ENCODE assay signal across 2 cellular contexts in the genomic region with DNA sequence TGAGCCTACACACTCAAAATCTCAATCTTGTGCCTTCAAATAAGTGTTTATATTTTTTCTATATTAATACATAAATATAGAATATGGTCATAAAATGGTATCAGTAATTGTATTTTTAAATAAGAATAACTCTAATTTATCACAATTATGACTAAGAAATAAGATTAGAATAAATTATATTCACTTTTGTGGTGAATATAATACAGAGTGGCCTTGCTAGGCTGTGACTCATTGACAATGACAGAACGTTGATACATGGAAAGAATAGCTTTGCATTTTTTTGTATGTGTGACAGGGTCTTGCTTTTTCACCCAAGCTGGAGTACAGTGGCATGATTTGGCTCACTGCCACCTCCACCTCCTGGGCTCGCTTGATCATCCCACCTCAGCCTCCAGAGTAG.
TF ChIP-seq lines count a peak whose summit lies in the region.

No MANE protein-coding gene starts in this region.

TF ChIP-seq in GM23338, 12 proteins besides CTCF, POLR2A, EP300 and RAD21:
- no peak for TF ChIP-seq ZNF331 (CRISPR knock-in tag; IDR thresholded peaks at IDR 0.05; ENCODE audit: low read depth)
- TF ChIP-seq NANOG (IDR thresholded peaks at IDR 0.05; ENCODE audit: borderline replicate concordance): no peak
- no peak for TF ChIP-seq ZNF114 (CRISPR knock-in tag; IDR thresholded peaks at IDR 0.05)
- no peak for TF ChIP-seq ETS1 (IDR thresholded peaks at IDR 0.05)
- TF ChIP-seq EZH2phosphoT487 (IDR thresholded peaks at IDR 0.05; ENCODE audit: unreplicated experiment): no peak
- TF ChIP-seq JUNB (IDR thresholded peaks at IDR 0.05; ENCODE audit: unreplicated experiment): no peak
TF ChIP-seq in GM23338: peak in this region for 0.

TF ChIP-seq in H1, 55 proteins besides CTCF, POLR2A, EP300 and RAD21:
- no peak for TF ChIP-seq SUZ12 (IDR thresholded peaks at IDR 0.05; ENCODE audit: low read length)
- no peak for TF ChIP-seq PHF8 (conservative IDR thresholded peaks at IDR 0.05; ENCODE audit: low read depth, low read length)
- TF ChIP-seq POLR2AphosphoS5 (IDR thresholded peaks at IDR 0.05; ENCODE audit: low read depth, low read length): no peak
- TF ChIP-seq TEAD4 (IDR thresholded peaks at IDR 0.05; ENCODE audit: low read depth, low read length): no peak
- no peak for TF ChIP-seq GABPA (IDR thresholded peaks at IDR 0.05; ENCODE audit: borderline replicate concordance, insufficient read depth, low read length)
- TF ChIP-seq CTBP2 (IDR thresholded peaks at IDR 0.05; ENCODE audit: borderline replicate concordance, insufficient read depth, insufficient read length, low read length): no peak
- no peak for TF ChIP-seq ZNF274 (IDR thresholded peaks at IDR 0.05; ENCODE audit: borderline replicate concordance, extremely low read depth, low read length)
- no peak for TF ChIP-seq CHD2 (IDR thresholded peaks at IDR 0.05; ENCODE audit: low read length)
- TF ChIP-seq ASH2L (IDR thresholded peaks at IDR 0.05; ENCODE audit: low read length): no peak
- TF ChIP-seq CEBPB (IDR thresholded peaks at IDR 0.05; ENCODE audit: low read depth, low read length): no peak
- no peak for TF ChIP-seq RXRA (IDR thresholded peaks at IDR 0.05; ENCODE audit: insufficient read depth, low read depth, low read length)
- no peak for TF ChIP-seq MAFK (IDR thresholded peaks at IDR 0.05; ENCODE audit: low read depth, low read length)
- no peak for TF ChIP-seq CBX5 (IDR thresholded peaks at IDR 0.05; ENCODE audit: low read depth, low read length)
- no peak for TF ChIP-seq EGR1 (IDR thresholded peaks at IDR 0.05; ENCODE audit: borderline replicate concordance, low read depth, low read length)
- no peak for TF ChIP-seq CREB1 (IDR thresholded peaks at IDR 0.05)
- no peak for TF ChIP-seq POU5F1 (IDR thresholded peaks at IDR 0.05; ENCODE audit: low read depth, low read length)
- TF ChIP-seq TAF7 (optimal IDR thresholded peaks at IDR 0.05; ENCODE audit: borderline replicate concordance, low read depth, low read length): no peak
- no peak for TF ChIP-seq KDM5A (IDR thresholded peaks at IDR 0.05; ENCODE audit: low read length)
- no peak for TF ChIP-seq BCL11A (IDR thresholded peaks at IDR 0.05; ENCODE audit: low read depth in 2 of 2, low read length in 2 of 2)
- TF ChIP-seq RFX5 (IDR thresholded peaks at IDR 0.05; ENCODE audit: borderline replicate concordance, low read depth, low read length): no peak
